ENCODE assay signal across 32 cellular contexts in genomic region chr17:55202906-55203305, GRCh38.
"Had no signal": no experiment of that assay in that cellular context is flagged by ENCODE, and none has a peak within 500 bp of the region (broad histone marks: within the 10 kb centered on the region; RNA-seq: fewer than 3 reads in every experiment).

No MANE protein-coding gene starts in this region.

- H3K9me3 ChIP-seq: ascending aorta, Peyer's patch, SJSA1 had no signal

- H3K27me3 ChIP-seq: ascending aorta, cardiac muscle cell, Peyer's patch, SJSA1 had no signal

- H3K4me1 ChIP-seq: ascending aorta, Peyer's patch had no signal

- DNase-seq: activated B cell treated with CpG ODN at 0.5 μM for 24 hours; activated CD4-positive, alpha-beta memory T cell treated with anti-CD3 and anti-CD28 coated beads for 36 hours; activated CD4-positive, alpha-beta T cell treated with anti-CD3 and anti-CD28 coated beads for 4 hours; activated CD4-positive, alpha-beta T cell treated with anti-CD3 and anti-CD28 coated beads, Interleukin-2, amount 50 U/mL, for 1 hour; activated CD4-positive, CD25-positive, alpha-beta regulatory T cell treated with anti-CD3 and anti-CD28 coated beads, Interleukin-2, amount 50 U/mL, for 72 hours; activated CD8-positive, alpha-beta memory T cell treated with anti-CD3 and anti-CD28 coated beads, Interleukin-2, amount 50 U/mL, for 4 hours; activated effector memory CD4-positive, alpha-beta T cell treated with Interleukin-2 at 50 U/mL for 16 hours; activated naive CD4-positive, alpha-beta T cell treated with anti-CD3 and anti-CD28 coated beads, Interleukin-2, amount 10 ng/mL, durations not matched to agents 7 days and 5 days; activated naive CD8-positive, alpha-beta T cell treated with anti-CD3 and anti-CD28 coated beads, Interleukin-2, amount 50 U/mL, for 24 hours; activated T-cell treated with anti-CD3 and anti-CD28 coated beads, Interleukin-2, amount 50 U/mL, for 48 hours; KG1; MM.1S; MV-4-11; NCI-H1092; NCI-H1436 treated with DMSO at 0.1 percent for 48 hours; NCI-H187 treated with DMSO at 0.1 percent for 48 hours; NCI-H2081; NCI-H510A treated with DMSO at 0.1 percent for 48 hours; NCI-H748 treated with DMSO at 0.1 percent for 48 hours; NK-92 treated with Interleukin-12 subunit alpha and Interleukin-12 subunit beta, amount 100 ng/mL, for 24 hours; PC-3; Peyer's patch; RPMI8226; SHP77 treated with DMSO at 0.1 percent for 48 hours; T-cell; T-helper 17 cell; T-helper 9 cell had no signal

- ATAC-seq: activated naive CD8-positive, alpha-beta T cell treated with anti-CD3 and anti-CD28 coated beads, Interleukin-2, amount 50 U/mL, for 24 hours; PC-3; SK-N-SH treated with all-trans-retinoic acid at 6 μM for 48 hours; T-cell; T-helper 17 cell had no signal

- H3K36me3 ChIP-seq: ascending aorta, cardiac muscle cell, Peyer's patch, SJSA1 had no signal

- H3K27ac ChIP-seq: ascending aorta, cardiac muscle cell, Peyer's patch, SJSA1, VCaP had no signal

- H3K4me3 ChIP-seq: ascending aorta, cardiac muscle cell, Peyer's patch, SJSA1 had no signal
